21 cellular contexts compared by ENCODE assay signal in the genomic region with DNA sequence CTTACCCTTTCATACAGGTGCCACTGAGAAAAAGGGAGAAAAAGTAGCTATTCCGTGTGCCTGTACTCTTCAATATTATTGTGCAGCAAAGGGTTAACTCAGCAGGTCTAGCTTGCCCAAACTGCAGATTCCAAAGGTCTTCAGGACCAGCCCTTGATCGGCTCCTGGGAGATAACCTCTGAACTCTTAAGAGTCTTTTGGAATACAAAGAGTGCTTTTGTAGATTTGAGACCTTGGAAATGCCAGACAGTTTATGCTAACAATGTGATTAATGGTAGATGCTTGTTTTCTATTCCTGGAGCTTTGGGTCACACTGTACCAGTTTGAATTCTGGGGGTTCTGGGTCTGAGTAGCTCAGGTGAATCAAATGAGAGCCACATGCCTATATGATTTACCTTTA.
"Had no signal": no experiment of that assay in that cellular context is flagged by ENCODE, and none has a peak within 500 bp of the region (broad histone marks: within the 10 kb centered on the region; RNA-seq: fewer than 3 reads in every experiment).

No MANE protein-coding gene starts in this region.

- H3K36me3 Mint-ChIP-seq: activated naive CD8-positive, alpha-beta T cell treated with anti-CD3 and anti-CD28 coated beads, Interleukin-2, amount 10 ng/mL, durations not matched to agents 7 days and 5 days had no signal

- H3K9me3 ChIP-seq: breast epithelium had no signal

- H3K4me3 ChIP-seq: adrenal gland, breast epithelium, SK-N-MC had no signal

- H3K27me3 ChIP-seq: adrenal gland, breast epithelium had no signal

- H3K27me3 Mint-ChIP-seq: activated CD4-positive, alpha-beta memory T cell treated with anti-CD3 and anti-CD28 coated beads, Interleukin-2, amount 10 ng/mL, durations not matched to agents 7 days and 5 days; activated naive CD8-positive, alpha-beta T cell treated with anti-CD3 and anti-CD28 coated beads, Interleukin-2, amount 10 ng/mL, durations not matched to agents 7 days and 5 days; central memory CD8-positive, alpha-beta T cell had no signal

- H3K9me3 Mint-ChIP-seq: activated CD4-positive, alpha-beta memory T cell treated with anti-CD3 and anti-CD28 coated beads, Interleukin-2, amount 10 ng/mL, durations not matched to agents 7 days and 5 days had no signal

- H3K4me1 Mint-ChIP-seq: activated CD4-positive, alpha-beta memory T cell treated with anti-CD3 and anti-CD28 coated beads, Interleukin-2, amount 10 ng/mL, durations not matched to agents 7 days and 5 days; activated naive CD8-positive, alpha-beta T cell treated with anti-CD3 and anti-CD28 coated beads, Interleukin-2, amount 10 ng/mL, durations not matched to agents 7 days and 5 days; central memory CD8-positive, alpha-beta T cell had no signal

- DNase-seq: activated CD4-positive, alpha-beta memory T cell treated with anti-CD3 and anti-CD28 coated beads, Interleukin-2, amount 10 ng/mL, durations not matched to agents 7 days and 5 days; activated CD4-positive, alpha-beta T cell treated with anti-CD3 and anti-CD28 coated beads, Interleukin-2, amount 50 U/mL, for 1 hour; activated CD4-positive, CD25-positive, alpha-beta regulatory T cell; activated naive CD4-positive, alpha-beta T cell treated with anti-CD3 and anti-CD28 coated beads, Interleukin-2, amount 50 U/mL, for 16 hours; activated naive CD8-positive, alpha-beta T cell treated with anti-CD3 and anti-CD28 coated beads, Interleukin-2, amount 10 ng/mL, durations not matched to agents 7 days and 5 days; activated T-cell treated with anti-CD3 and anti-CD28 coated beads for 4 hours; activated T-cell treated with anti-CD3 and anti-CD28 coated beads, Interleukin-2, amount 50 U/mL, for 48 hours; adrenal gland; MM.1S; NCI-H1105; NCI-H1436; NCI-H1694 treated with DMSO at 0.1 percent for 48 hours; NCI-H345; NCI-H510A; NCI-H526 treated with DMSO at 0.1 percent for 48 hours; NCI-H82; T-helper 1 cell had no signal

- H3K27ac Mint-ChIP-seq: activated CD4-positive, alpha-beta memory T cell treated with anti-CD3 and anti-CD28 coated beads, Interleukin-2, amount 10 ng/mL, durations not matched to agents 7 days and 5 days; activated naive CD8-positive, alpha-beta T cell treated with anti-CD3 and anti-CD28 coated beads, Interleukin-2, amount 10 ng/mL, durations not matched to agents 7 days and 5 days had no signal

- H3K4me1 ChIP-seq: breast epithelium had no signal

- H3K4me3 Mint-ChIP-seq: activated CD4-positive, alpha-beta memory T cell treated with anti-CD3 and anti-CD28 coated beads, Interleukin-2, amount 10 ng/mL, durations not matched to agents 7 days and 5 days; activated naive CD8-positive, alpha-beta T cell treated with anti-CD3 and anti-CD28 coated beads, Interleukin-2, amount 10 ng/mL, durations not matched to agents 7 days and 5 days; central memory CD8-positive, alpha-beta T cell had no signal

- H3K36me3 ChIP-seq: adrenal gland, breast epithelium had no signal

- H3K27ac ChIP-seq: adrenal gland, breast epithelium, SK-N-MC, VCaP had no signal
